Comparison of ENCODE assay signal across 10 cellular contexts in genomic region chr3:134601539-134602439, GRCh38.
DNase-seq lines count a peak whose midpoint lies in the region; ATAC-seq and TF ChIP-seq lines count a peak whose summit lies in the region.
"Had no signal": no experiment of that assay in that cellular context is flagged by ENCODE, and none has a peak within 500 bp of the region (broad histone marks: within the 10 kb centered on the region; RNA-seq: fewer than 3 reads in every experiment).

No MANE protein-coding gene starts in this region.

- no peak for ATAC-seq in GM18517 (IDR thresholded peaks at IDR 0.05; ENCODE audit: unreplicated experiment)
- no peak for ATAC-seq in HG03139 (IDR thresholded peaks at IDR 0.05; ENCODE audit: unreplicated experiment)

- peaks cover 34 to 90% (median 61%) of the 10 kb centered on the region in 10 experiments for H3K4me1 ChIP-seq in BLaER1 treated with 17β-estradiol and CSF1 and Interleukin-3, amounts not matched to agents 10 nM and 100 nM
- H3K4me1 ChIP-seq: colonic mucosa had no signal

- TF ChIP-seq CTCF in cardiac fibroblast (IDR thresholded peaks at IDR 0.05; ENCODE audit: low read depth, low read length) = no peak

- no peak overlapping the region for H3K27ac ChIP-seq in BLaER1 treated with 17β-estradiol and CSF1 and Interleukin-3, amounts not matched to agents 10 nM and 100 nM
- H3K27ac ChIP-seq: colonic mucosa, thoracic aorta had no signal

- H3K36me3 ChIP-seq in BLaER1 treated with 17β-estradiol and CSF1 and Interleukin-3, amounts not matched to agents 10 nM and 100 nM = no peaks in the 10 kb centered on the region
- H3K36me3 ChIP-seq: colonic mucosa, thoracic aorta had no signal

- H3K9ac ChIP-seq in BLaER1 treated with 17β-estradiol and CSF1 and Interleukin-3, amounts not matched to agents 10 nM and 100 nM = no peak overlapping the region

- peaks cover 0 to 5% (median 0%) of the 10 kb centered on the region in 11 experiments; a peak in 8 of 22 replicates for H3K9me3 ChIP-seq in BLaER1 treated with 17β-estradiol and CSF1 and Interleukin-3, amounts not matched to agents 10 nM and 100 nM (replicated peaks in 1 of 11)
- H3K9me3 ChIP-seq: colonic mucosa, thoracic aorta had no signal

- peak overlapping the region in 7 of 11 experiments; percentile 37 to 82 (median 61); a peak in 5 of 22 replicates for H3K4me2 ChIP-seq in BLaER1 treated with 17β-estradiol and CSF1 and Interleukin-3, amounts not matched to agents 10 nM and 100 nM

- H3K27me3 ChIP-seq in BLaER1 treated with 17β-estradiol and CSF1 and Interleukin-3, amounts not matched to agents 10 nM and 100 nM = no peaks in the 10 kb centered on the region
- H3K27me3 ChIP-seq: colonic mucosa had no signal

- H3K4me3 ChIP-seq in BLaER1 treated with 17β-estradiol and CSF1 and Interleukin-3, amounts not matched to agents 10 nM and 100 nM = 0 out of 20 replicates have a peak overlapping the region, but pooled peaks of 1 of the 10 experiments have one; percentile 19
- no peak overlapping the region for H3K4me3 ChIP-seq in cardiac fibroblast (replicated peaks in 1 of 2; ENCODE audit: low read depth in 2 of 2, low read length in 2 of 2)
- H3K4me3 ChIP-seq: colonic mucosa had no signal

- H4K20me1 ChIP-seq in BLaER1 treated with 17β-estradiol and CSF1 and Interleukin-3, amounts not matched to agents 10 nM and 100 nM = peaks cover 0 to 14% (median 0%) of the 10 kb centered on the region in 11 experiments; a peak in 3 of 22 replicates

- DNase-seq in NCI-H146 (lab: John Stamatoyannopoulos, UW) (peak; percentile 98), cardiac fibroblast (ENCODE audit: low read depth in 2 of 2) (peak; percentile 59 to 94), medulla oblongata (ENCODE audit: extremely low spot score) (peak; percentile 80), ACHN (no peak), NCI-H128 (lab: John Stamatoyannopoulos, UW; ENCODE audit: unreplicated experiment) (no peak)

- in situ Hi-C loops in ACHN (cut with HindIII; ENCODE audit: low pct_ligation_motif_present, low pct_unique_long_range_greater_than_20kb, low sequenced_read_pairs) = no loop called here

Comparison
In these comparisons a context has a peak if more than half of its experiments do, and no peak if none do; other contexts are left out.
1. DNase-seq: peak in NCI-H146 (single experiment), cardiac fibroblast (2 of 2) and medulla oblongata (single experiment); none in ACHN (single experiment) and NCI-H128 (single experiment).